In the genomic region with DNA sequence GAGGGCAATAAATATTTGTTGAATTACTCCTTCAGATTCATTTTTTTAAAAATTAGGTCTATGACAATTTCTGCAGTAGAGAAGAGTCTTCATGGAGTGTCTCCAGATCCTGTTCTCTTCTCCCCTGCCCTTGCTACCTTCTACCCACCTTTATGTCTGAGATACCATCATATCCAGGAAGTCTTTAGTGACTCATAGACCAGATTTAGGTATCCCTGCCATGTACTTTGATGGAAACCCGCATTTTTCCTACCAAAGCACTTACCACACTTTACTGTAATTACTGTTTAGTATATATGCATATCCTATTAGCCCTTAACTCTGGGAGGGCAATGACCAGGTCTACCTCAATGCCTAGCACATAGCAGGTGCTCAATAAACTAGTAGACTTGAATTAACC, we compare ENCODE assay signal across 3 cellular contexts.
"Had no signal": no experiment of that assay in that cellular context is flagged by ENCODE, and none has a peak within 500 bp of the region (broad histone marks: within the 10 kb centered on the region; RNA-seq: fewer than 3 reads in every experiment).

No MANE protein-coding gene starts in this region.

- DNase-seq: GDM1, GF-D8 had no signal

- H3K4me3 ChIP-seq: GM12878 had no signal

- ATAC-seq: GM12878 had no signal
